ENCODE assay signal across 8 cellular contexts in genomic region chr10:98748298-98748697, GRCh38.
DNase-seq lines count a peak whose midpoint lies in the region; ATAC-seq and TF ChIP-seq lines count a peak whose summit lies in the region.

No MANE protein-coding gene starts in this region.

- H3K36me3 ChIP-seq in smooth muscle cell (ENCODE audit: low read depth): no peaks in the 10 kb centered on the region

- DNase-seq in activated CD4-positive, alpha-beta T cell treated with anti-CD3 and anti-CD28 coated beads for 48 hours: peak; percentile 2
- no peak for DNase-seq in activated CD4-positive, alpha-beta T cell treated with anti-CD3 and anti-CD28 coated beads, Interleukin-2, amount 10 ng/mL, durations not matched to agents 24 days and 14 days
- DNase-seq in NAMALWA (ENCODE audit: low spot score) (peak; percentile 57), dermis blood vessel endothelial cell (peak; percentile 50), smooth muscle cell (lab: John Stamatoyannopoulos, UW; ENCODE audit: unreplicated experiment) (no peak), amygdala (lab: John Stamatoyannopoulos, UW) (no peak)
- DNase-seq in CD4-positive, alpha-beta T cell: no peak

- no peaks in the 10 kb centered on the region for H3K9me3 Mint-ChIP-seq in activated CD4-positive, alpha-beta T cell treated with anti-CD3 and anti-CD28 coated beads, Interleukin-2, amount 10 ng/mL, durations not matched to agents 24 days and 14 days
- H3K9me3 Mint-ChIP-seq in CD4-positive, alpha-beta T cell: peaks cover 11% of the 10 kb centered on the region

- H3K4me1 ChIP-seq in smooth muscle cell (ENCODE audit: low read depth): no peaks in the 10 kb centered on the region

- H3K4me3 Mint-ChIP-seq in activated CD4-positive, alpha-beta T cell treated with anti-CD3 and anti-CD28 coated beads, Interleukin-2, amount 10 ng/mL, durations not matched to agents 24 days and 14 days: no peak overlapping the region
- no peak overlapping the region for H3K4me3 Mint-ChIP-seq in CD4-positive, alpha-beta T cell

- no peak overlapping the region for H3K4me2 ChIP-seq in smooth muscle cell

- no peak for ATAC-seq in HG02973 (IDR thresholded peaks at IDR 0.05; ENCODE audit: unreplicated experiment)
- no peak for ATAC-seq in CD4-positive, alpha-beta T cell (ENCODE audit: poor library complexity)

- H3K79me2 ChIP-seq in smooth muscle cell (ENCODE audit: low read depth): no peaks in the 10 kb centered on the region

- H3K27ac ChIP-seq in smooth muscle cell (ENCODE audit: low read depth): no peak overlapping the region
- no peak overlapping the region for H3K27ac ChIP-seq in CD4-positive, alpha-beta T cell (ENCODE audit: low read depth, low read length)

- no peaks in the 10 kb centered on the region for H4K20me1 ChIP-seq in smooth muscle cell (ENCODE audit: low read depth)

- POLR2A ChIA-PET in CD4-positive, alpha-beta T cell (lab: Charles Lee): no interaction called here

- H3F3A ChIP-seq in smooth muscle cell (ENCODE audit: low read depth): no peaks in the 10 kb centered on the region

- no peak overlapping the region for H3K4me3 ChIP-seq in smooth muscle cell

- no peaks in the 10 kb centered on the region for H3K4me1 Mint-ChIP-seq in activated CD4-positive, alpha-beta T cell treated with anti-CD3 and anti-CD28 coated beads, Interleukin-2, amount 10 ng/mL, durations not matched to agents 24 days and 14 days
- no peaks in the 10 kb centered on the region for H3K4me1 Mint-ChIP-seq in CD4-positive, alpha-beta T cell (ENCODE audit: low read depth)

- intact Hi-C loops in activated CD4-positive, alpha-beta T cell treated with anti-CD3 and anti-CD28 coated beads, Interleukin-2, amount 10 ng/mL, durations not matched to agents 24 days and 14 days (cut with micrococcal nuclease): no loop called here
- intact Hi-C loops in CD4-positive, alpha-beta T cell (cut with DNase I, micrococcal nuclease): no loop called here

- no peak overlapping the region for H2AFZ ChIP-seq in smooth muscle cell (ENCODE audit: low read depth)

- TF ChIP-seq CTCF in smooth muscle cell (IDR thresholded peaks at IDR 0.05; ENCODE audit: borderline replicate concordance, insufficient read depth, poor library complexity, severe bottlenecking): peak; percentile 47
- no peak for TF ChIP-seq CTCF in CD4-positive, alpha-beta T cell (IDR thresholded peaks at IDR 0.05)

- no peak overlapping the region for H3K27ac Mint-ChIP-seq in activated CD4-positive, alpha-beta T cell treated with anti-CD3 and anti-CD28 coated beads, Interleukin-2, amount 10 ng/mL, durations not matched to agents 24 days and 14 days
- H3K27ac Mint-ChIP-seq in CD4-positive, alpha-beta T cell: no peak overlapping the region

- H3K9ac ChIP-seq in smooth muscle cell (ENCODE audit: low read depth): no peak overlapping the region

- WGBS in smooth muscle cell (ENCODE audit: low lambda C conversion rate): 16% methylated on average over 1 of the region's 1 CpG

- no peaks in the 10 kb centered on the region for H3K9me3 ChIP-seq in smooth muscle cell (replicated peaks; ENCODE audit: low read depth)
- no peaks in the 10 kb centered on the region for H3K9me3 ChIP-seq in CD4-positive, alpha-beta T cell (ENCODE audit: control insufficient read depth, low read length)

- no peaks in the 10 kb centered on the region for H3K27me3 Mint-ChIP-seq in activated CD4-positive, alpha-beta T cell treated with anti-CD3 and anti-CD28 coated beads, Interleukin-2, amount 10 ng/mL, durations not matched to agents 24 days and 14 days
- no peaks in the 10 kb centered on the region for H3K27me3 Mint-ChIP-seq in CD4-positive, alpha-beta T cell

- CTCF ChIA-PET in CD4-positive, alpha-beta T cell (lab: Charles Lee): no interaction called here

- no peaks in the 10 kb centered on the region for H3K27me3 ChIP-seq in smooth muscle cell (ENCODE audit: low read depth)
- H3K27me3 ChIP-seq in CD4-positive, alpha-beta T cell (ENCODE audit: control insufficient read depth, insufficient read depth, low read length): no peaks in the 10 kb centered on the region

- no peaks in the 10 kb centered on the region for H3K36me3 Mint-ChIP-seq in activated CD4-positive, alpha-beta T cell treated with anti-CD3 and anti-CD28 coated beads, Interleukin-2, amount 10 ng/mL, durations not matched to agents 24 days and 14 days (ENCODE audit: low read depth)
- no peaks in the 10 kb centered on the region for H3K36me3 Mint-ChIP-seq in CD4-positive, alpha-beta T cell (ENCODE audit: low read depth)

Comparison
In these comparisons a context has a peak if more than half of its experiments do, and no peak if none do; other contexts are left out.
1. DNase-seq: peak in activated CD4-positive, alpha-beta T cell treated with anti-CD3 and anti-CD28 coated beads for 48 hours (single experiment), NAMALWA (single experiment) and dermis blood vessel endothelial cell (single experiment); none in activated CD4-positive, alpha-beta T cell treated with anti-CD3 and anti-CD28 coated beads, Interleukin-2, amount 10 ng/mL, durations not matched to agents 24 days and 14 days (single experiment), smooth muscle cell (single experiment), amygdala (0 of 56) and CD4-positive, alpha-beta T cell (0 of 10).